In the genomic region with DNA sequence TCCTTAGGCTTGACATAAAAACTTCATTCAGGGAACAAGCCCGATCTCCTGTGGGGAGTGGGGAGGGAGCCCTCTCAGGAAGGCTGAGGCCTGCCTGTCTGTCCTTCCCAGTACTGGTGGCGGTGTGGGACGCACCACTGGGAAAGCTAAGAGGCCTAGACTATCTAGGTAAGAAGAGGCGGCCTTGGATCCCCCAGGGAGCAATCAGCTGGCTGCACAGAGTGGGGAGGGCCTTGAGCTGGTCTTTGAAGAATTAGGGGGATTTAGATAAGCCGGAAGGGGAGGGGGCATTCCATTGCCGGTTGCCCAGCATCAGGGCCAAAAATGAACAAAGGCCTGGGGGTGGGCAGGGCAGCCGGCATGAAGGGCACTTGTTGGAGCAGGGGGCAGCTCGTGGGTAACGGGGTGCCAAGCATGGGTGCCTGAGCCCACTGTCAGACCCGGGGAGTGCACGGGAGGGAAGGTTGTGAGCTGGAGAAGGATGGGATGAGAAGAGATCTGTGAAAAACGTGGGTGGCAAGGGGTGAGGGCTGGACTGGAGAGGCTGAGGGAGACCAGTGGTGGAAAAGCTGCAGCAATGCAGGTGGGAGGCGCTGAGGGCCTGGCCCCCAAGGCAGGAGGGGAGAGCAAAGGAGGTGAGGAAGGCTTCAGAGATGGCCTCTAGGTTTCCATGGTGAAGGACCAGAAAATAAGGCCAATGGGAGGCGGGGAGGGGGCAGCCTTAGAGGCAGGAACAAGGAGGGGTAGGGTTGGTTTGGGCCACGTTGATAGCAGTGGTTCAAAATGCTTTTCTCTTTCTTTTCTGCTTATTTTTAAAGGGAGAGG, we compare ENCODE assay signal across 1 cellular context.
TF ChIP-seq lines count a peak whose summit lies in the region.

No MANE protein-coding gene starts in this region.

TF ChIP-seq in HepG2, 621 proteins besides CTCF, POLR2A, EP300 and RAD21 (continued from another document and continues in another):
- TF ChIP-seq, protein P1, sequence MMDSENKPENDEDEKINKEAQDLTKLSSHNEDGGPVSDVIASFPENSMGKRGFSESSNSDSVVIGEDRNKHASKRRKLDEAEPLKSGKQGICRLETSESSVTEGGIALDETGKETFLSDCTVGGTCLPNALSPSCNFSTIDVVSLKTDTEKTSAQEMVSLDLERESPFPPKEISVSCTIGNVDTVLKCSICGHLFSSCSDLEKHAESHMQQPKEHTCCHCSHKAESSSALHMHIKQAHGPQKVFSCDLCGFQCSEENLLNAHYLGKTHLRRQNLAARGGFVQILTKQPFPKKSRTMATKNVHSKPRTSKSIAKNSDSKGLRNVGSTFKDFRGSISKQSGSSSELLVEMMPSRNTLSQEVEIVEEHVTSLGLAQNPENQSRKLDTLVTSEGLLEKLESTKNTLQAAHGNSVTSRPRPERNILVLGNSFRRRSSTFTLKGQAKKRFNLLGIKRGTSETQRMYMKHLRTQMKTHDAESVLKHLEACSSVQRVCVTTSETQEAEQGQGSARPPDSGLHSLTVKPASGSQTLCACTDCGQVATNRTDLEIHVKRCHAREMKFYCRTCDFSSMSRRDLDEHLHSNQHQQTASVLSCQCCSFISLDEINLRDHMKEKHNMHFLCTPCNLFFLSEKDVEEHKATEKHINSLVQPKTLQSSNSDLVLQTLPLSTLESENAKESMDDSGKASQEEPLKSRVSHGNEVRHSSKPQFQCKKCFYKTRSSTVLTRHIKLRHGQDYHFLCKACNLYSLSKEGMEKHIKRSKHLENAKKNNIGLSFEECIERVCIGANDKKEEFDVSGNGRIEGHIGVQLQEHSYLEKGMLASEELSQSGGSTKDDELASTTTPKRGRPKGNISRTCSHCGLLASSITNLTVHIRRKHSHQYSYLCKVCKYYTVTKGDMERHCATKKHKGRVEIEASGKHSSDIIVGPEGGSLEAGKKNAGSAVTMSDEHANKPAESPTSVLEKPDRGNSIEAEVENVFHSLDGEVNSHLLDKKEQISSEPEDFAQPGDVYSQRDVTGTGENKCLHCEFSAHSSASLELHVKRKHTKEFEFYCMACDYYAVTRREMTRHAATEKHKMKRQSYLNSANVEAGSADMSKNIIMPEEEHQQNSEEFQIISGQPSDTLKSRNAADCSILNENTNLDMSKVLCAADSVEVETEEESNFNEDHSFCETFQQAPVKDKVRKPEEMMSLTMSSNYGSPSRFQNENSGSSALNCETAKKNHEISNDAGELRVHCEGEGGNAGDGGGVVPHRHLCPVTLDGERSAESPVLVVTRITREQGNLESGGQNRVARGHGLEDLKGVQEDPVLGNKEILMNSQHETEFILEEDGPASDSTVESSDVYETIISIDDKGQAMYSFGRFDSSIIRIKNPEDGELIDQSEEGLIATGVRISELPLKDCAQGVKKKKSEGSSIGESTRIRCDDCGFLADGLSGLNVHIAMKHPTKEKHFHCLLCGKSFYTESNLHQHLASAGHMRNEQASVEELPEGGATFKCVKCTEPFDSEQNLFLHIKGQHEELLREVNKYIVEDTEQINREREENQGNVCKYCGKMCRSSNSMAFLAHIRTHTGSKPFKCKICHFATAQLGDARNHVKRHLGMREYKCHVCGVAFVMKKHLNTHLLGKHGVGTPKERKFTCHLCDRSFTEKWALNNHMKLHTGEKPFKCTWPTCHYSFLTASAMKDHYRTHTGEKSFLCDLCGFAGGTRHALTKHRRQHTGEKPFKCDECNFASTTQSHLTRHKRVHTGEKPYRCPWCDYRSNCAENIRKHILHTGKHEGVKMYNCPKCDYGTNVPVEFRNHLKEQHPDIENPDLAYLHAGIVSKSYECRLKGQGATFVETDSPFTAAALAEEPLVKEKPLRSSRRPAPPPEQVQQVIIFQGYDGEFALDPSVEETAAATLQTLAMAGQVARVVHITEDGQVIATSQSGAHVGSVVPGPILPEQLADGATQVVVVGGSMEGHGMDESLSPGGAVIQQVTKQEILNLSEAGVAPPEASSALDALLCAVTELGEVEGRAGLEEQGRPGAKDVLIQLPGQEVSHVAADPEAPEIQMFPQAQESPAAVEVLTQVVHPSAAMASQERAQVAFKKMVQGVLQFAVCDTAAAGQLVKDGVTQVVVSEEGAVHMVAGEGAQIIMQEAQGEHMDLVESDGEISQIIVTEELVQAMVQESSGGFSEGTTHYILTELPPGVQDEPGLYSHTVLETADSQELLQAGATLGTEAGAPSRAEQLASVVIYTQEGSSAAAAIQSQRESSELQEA (CRISPR knock-in tag; IDR thresholded peaks at IDR 0.05; ENCODE audit: not compliant biosample characterization): no peak
- TF ChIP-seq, protein P2, sequence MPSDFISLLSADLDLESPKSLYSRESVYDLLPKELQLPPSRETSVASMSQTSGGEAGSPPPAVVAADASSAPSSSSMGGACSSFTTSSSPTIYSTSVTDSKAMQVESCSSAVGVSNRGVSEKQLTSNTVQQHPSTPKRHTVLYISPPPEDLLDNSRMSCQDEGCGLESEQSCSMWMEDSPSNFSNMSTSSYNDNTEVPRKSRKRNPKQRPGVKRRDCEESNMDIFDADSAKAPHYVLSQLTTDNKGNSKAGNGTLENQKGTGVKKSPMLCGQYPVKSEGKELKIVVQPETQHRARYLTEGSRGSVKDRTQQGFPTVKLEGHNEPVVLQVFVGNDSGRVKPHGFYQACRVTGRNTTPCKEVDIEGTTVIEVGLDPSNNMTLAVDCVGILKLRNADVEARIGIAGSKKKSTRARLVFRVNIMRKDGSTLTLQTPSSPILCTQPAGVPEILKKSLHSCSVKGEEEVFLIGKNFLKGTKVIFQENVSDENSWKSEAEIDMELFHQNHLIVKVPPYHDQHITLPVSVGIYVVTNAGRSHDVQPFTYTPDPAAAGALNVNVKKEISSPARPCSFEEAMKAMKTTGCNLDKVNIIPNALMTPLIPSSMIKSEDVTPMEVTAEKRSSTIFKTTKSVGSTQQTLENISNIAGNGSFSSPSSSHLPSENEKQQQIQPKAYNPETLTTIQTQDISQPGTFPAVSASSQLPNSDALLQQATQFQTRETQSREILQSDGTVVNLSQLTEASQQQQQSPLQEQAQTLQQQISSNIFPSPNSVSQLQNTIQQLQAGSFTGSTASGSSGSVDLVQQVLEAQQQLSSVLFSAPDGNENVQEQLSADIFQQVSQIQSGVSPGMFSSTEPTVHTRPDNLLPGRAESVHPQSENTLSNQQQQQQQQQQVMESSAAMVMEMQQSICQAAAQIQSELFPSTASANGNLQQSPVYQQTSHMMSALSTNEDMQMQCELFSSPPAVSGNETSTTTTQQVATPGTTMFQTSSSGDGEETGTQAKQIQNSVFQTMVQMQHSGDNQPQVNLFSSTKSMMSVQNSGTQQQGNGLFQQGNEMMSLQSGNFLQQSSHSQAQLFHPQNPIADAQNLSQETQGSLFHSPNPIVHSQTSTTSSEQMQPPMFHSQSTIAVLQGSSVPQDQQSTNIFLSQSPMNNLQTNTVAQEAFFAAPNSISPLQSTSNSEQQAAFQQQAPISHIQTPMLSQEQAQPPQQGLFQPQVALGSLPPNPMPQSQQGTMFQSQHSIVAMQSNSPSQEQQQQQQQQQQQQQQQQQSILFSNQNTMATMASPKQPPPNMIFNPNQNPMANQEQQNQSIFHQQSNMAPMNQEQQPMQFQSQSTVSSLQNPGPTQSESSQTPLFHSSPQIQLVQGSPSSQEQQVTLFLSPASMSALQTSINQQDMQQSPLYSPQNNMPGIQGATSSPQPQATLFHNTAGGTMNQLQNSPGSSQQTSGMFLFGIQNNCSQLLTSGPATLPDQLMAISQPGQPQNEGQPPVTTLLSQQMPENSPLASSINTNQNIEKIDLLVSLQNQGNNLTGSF (CRISPR knock-in tag; IDR thresholded peaks at IDR 0.05): no peak
- TF ChIP-seq NR2F6 (IDR thresholded peaks at IDR 0.05): no peak
- TF ChIP-seq NR2F6 (CRISPR knock-in tag; IDR thresholded peaks at IDR 0.05): peak; percentile 59
- TF ChIP-seq TCF12 (IDR thresholded peaks at IDR 0.05): no peak
- TF ChIP-seq TCF12 (CRISPR knock-in tag; IDR thresholded peaks at IDR 0.05): no peak
- no peak for TF ChIP-seq ETV6 (CRISPR knock-in tag; conservative IDR thresholded peaks at IDR 0.05)
- no peak for TF ChIP-seq SOX6 (IDR thresholded peaks at IDR 0.05)
- TF ChIP-seq SOX6 (CRISPR knock-in tag; IDR thresholded peaks at IDR 0.05): peak; percentile 66
- no peak for TF ChIP-seq SMARCE1 (IDR thresholded peaks at IDR 0.05; ENCODE audit: borderline replicate concordance)
- TF ChIP-seq ZIK1 (CRISPR knock-in tag; IDR thresholded peaks at IDR 0.05; ENCODE audit: borderline replicate concordance, low read depth): no peak
- no peak for TF ChIP-seq TBL1XR1 (IDR thresholded peaks at IDR 0.05; ENCODE audit: borderline replicate concordance, low read length, partially characterized antibody)
- no peak for TF ChIP-seq NCOA5 (CRISPR knock-in tag; IDR thresholded peaks at IDR 0.05)
- TF ChIP-seq, protein P3, sequence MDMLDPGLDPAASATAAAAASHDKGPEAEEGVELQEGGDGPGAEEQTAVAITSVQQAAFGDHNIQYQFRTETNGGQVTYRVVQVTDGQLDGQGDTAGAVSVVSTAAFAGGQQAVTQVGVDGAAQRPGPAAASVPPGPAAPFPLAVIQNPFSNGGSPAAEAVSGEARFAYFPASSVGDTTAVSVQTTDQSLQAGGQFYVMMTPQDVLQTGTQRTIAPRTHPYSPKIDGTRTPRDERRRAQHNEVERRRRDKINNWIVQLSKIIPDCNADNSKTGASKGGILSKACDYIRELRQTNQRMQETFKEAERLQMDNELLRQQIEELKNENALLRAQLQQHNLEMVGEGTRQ (IDR thresholded peaks at IDR 0.05; ENCODE audit: low read depth, low read length): no peak
- TF ChIP-seq, protein P3 (CRISPR knock-in tag; IDR thresholded peaks at IDR 0.05; ENCODE audit: borderline replicate concordance): no peak
- TF ChIP-seq ZNF225 (CRISPR knock-in tag; IDR thresholded peaks at IDR 0.05): no peak
- no peak for TF ChIP-seq SP4 (CRISPR knock-in tag; IDR thresholded peaks at IDR 0.05)
- no peak for TF ChIP-seq ZNF354B (CRISPR knock-in tag; IDR thresholded peaks at IDR 0.05)
- TF ChIP-seq NR2F1 (CRISPR knock-in tag; IDR thresholded peaks at IDR 0.05): no peak
- peak; percentile 41 for TF ChIP-seq TEAD3 (CRISPR knock-in tag; optimal IDR thresholded peaks at IDR 0.05; ENCODE audit: borderline replicate concordance)
- no peak for TF ChIP-seq HCFC1 (IDR thresholded peaks at IDR 0.05; ENCODE audit: low read depth, low read length)
- TF ChIP-seq ZNF547 (CRISPR knock-in tag; IDR thresholded peaks at IDR 0.05): no peak
- no peak for TF ChIP-seq ZNF615 (CRISPR knock-in tag; IDR thresholded peaks at IDR 0.05; ENCODE audit: borderline replicate concordance)
- TF ChIP-seq CREM (IDR thresholded peaks at IDR 0.05): no peak; the same call in 1 of the 2 replicates
- no peak for TF ChIP-seq CREM (CRISPR knock-in tag; IDR thresholded peaks at IDR 0.05)
- TF ChIP-seq, protein P4, sequence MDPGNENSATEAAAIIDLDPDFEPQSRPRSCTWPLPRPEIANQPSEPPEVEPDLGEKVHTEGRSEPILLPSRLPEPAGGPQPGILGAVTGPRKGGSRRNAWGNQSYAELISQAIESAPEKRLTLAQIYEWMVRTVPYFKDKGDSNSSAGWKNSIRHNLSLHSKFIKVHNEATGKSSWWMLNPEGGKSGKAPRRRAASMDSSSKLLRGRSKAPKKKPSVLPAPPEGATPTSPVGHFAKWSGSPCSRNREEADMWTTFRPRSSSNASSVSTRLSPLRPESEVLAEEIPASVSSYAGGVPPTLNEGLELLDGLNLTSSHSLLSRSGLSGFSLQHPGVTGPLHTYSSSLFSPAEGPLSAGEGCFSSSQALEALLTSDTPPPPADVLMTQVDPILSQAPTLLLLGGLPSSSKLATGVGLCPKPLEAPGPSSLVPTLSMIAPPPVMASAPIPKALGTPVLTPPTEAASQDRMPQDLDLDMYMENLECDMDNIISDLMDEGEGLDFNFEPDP (CRISPR knock-in tag; conservative IDR thresholded peaks at IDR 0.05): no peak
- TF ChIP-seq, protein P5, sequence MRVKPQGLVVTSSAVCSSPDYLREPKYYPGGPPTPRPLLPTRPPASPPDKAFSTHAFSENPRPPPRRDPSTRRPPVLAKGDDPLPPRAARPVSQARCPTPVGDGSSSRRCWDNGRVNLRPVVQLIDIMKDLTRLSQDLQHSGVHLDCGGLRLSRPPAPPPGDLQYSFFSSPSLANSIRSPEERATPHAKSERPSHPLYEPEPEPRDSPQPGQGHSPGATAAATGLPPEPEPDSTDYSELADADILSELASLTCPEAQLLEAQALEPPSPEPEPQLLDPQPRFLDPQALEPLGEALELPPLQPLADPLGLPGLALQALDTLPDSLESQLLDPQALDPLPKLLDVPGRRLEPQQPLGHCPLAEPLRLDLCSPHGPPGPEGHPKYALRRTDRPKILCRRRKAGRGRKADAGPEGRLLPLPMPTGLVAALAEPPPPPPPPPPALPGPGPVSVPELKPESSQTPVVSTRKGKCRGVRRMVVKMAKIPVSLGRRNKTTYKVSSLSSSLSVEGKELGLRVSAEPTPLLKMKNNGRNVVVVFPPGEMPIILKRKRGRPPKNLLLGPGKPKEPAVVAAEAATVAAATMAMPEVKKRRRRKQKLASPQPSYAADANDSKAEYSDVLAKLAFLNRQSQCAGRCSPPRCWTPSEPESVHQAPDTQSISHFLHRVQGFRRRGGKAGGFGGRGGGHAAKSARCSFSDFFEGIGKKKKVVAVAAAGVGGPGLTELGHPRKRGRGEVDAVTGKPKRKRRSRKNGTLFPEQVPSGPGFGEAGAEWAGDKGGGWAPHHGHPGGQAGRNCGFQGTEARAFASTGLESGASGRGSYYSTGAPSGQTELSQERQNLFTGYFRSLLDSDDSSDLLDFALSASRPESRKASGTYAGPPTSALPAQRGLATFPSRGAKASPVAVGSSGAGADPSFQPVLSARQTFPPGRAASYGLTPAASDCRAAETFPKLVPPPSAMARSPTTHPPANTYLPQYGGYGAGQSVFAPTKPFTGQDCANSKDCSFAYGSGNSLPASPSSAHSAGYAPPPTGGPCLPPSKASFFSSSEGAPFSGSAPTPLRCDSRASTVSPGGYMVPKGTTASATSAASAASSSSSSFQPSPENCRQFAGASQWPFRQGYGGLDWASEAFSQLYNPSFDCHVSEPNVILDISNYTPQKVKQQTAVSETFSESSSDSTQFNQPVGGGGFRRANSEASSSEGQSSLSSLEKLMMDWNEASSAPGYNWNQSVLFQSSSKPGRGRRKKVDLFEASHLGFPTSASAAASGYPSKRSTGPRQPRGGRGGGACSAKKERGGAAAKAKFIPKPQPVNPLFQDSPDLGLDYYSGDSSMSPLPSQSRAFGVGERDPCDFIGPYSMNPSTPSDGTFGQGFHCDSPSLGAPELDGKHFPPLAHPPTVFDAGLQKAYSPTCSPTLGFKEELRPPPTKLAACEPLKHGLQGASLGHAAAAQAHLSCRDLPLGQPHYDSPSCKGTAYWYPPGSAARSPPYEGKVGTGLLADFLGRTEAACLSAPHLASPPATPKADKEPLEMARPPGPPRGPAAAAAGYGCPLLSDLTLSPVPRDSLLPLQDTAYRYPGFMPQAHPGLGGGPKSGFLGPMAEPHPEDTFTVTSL (CRISPR knock-in tag; IDR thresholded peaks at IDR 0.05; ENCODE audit: borderline replicate concordance): peak; percentile 58; the same call in 1 of the 2 replicates
- TF ChIP-seq, protein P6, sequence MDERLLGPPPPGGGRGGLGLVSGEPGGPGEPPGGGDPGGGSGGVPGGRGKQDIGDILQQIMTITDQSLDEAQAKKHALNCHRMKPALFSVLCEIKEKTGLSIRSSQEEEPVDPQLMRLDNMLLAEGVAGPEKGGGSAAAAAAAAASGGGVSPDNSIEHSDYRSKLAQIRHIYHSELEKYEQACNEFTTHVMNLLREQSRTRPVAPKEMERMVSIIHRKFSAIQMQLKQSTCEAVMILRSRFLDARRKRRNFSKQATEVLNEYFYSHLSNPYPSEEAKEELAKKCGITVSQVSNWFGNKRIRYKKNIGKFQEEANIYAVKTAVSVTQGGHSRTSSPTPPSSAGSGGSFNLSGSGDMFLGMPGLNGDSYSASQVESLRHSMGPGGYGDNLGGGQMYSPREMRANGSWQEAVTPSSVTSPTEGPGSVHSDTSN (CRISPR knock-in tag; IDR thresholded peaks at IDR 0.05): no peak
- TF ChIP-seq ZNF605 (CRISPR knock-in tag; IDR thresholded peaks at IDR 0.05): peak; percentile 57; the same call in 1 of the 2 replicates
